ENCODE assay signal across 1 cellular context in the genomic region with DNA sequence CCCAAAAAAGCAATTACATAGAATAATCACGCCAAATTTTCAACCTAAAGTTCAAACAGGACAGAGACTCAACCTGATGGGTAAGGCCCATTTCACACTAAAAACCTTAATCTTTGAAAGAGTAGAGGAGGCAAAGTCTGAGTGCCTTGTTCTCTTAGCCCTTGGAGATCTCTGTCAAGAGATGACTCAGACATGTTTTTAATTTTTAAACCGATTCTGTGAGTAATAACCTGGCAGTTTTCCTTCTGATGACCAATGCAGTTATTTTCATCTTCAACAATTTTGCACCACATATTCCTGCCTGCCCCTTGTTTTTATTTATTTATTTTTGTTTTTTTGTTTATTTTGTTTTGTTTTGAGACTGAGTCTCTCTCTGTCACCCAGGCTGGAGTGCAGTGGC.
TF ChIP-seq lines count a peak whose summit lies in the region.

No MANE protein-coding gene starts in this region.

TF ChIP-seq in HCT116, 20 proteins besides CTCF, POLR2A, EP300 and RAD21:
- 0 out of 2 replicates have a peak, but pooled peaks have one; percentile 28 for TF ChIP-seq SP1 (IDR thresholded peaks at IDR 0.05; ENCODE audit: low read depth)
- TF ChIP-seq FOSL1 (IDR thresholded peaks at IDR 0.05; ENCODE audit: low read depth) = peak; percentile 70
- TF ChIP-seq CBX3 (IDR thresholded peaks at IDR 0.05; ENCODE audit: low read depth) = 0 out of 2 replicates have a peak, but pooled peaks have one; percentile 23
- TF ChIP-seq, protein P1, sequence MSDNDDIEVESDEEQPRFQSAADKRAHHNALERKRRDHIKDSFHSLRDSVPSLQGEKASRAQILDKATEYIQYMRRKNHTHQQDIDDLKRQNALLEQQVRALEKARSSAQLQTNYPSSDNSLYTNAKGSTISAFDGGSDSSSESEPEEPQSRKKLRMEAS (IDR thresholded peaks at IDR 0.05) = no peak
- TF ChIP-seq, protein P2, sequence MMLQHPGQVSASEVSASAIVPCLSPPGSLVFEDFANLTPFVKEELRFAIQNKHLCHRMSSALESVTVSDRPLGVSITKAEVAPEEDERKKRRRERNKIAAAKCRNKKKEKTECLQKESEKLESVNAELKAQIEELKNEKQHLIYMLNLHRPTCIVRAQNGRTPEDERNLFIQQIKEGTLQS (IDR thresholded peaks at IDR 0.05) = no peak
- TF ChIP-seq ELF1 (IDR thresholded peaks at IDR 0.05; ENCODE audit: borderline replicate concordance, low read depth) = no peak
